Comparison of ENCODE assay signal across 1 cellular context in genomic region chr11:12867531-12867930, GRCh38.
TF ChIP-seq lines count a peak whose summit lies in the region.

No MANE protein-coding gene starts in this region.

TF ChIP-seq in HepG2, 621 proteins besides CTCF, POLR2A, EP300 and RAD21 (continued from another document):
- TF ChIP-seq, protein P1, sequence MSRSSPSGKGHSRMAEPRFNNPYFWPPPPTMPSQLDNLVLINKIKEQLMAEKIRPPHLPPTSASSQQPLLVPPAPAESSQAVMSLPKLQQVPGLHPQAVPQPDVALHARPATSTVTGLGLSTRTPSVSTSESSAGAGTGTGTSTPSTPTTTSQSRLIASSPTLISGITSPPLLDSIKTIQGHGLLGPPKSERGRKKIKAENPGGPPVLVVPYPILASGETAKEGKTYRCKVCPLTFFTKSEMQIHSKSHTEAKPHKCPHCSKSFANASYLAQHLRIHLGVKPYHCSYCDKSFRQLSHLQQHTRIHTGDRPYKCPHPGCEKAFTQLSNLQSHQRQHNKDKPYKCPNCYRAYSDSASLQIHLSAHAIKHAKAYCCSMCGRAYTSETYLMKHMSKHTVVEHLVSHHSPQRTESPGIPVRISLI (CRISPR knock-in tag; IDR thresholded peaks at IDR 0.05; ENCODE audit: borderline replicate concordance), result no peak
- TF ChIP-seq EED (CRISPR knock-in tag; IDR thresholded peaks at IDR 0.05), result no peak
- TF ChIP-seq, protein P2, sequence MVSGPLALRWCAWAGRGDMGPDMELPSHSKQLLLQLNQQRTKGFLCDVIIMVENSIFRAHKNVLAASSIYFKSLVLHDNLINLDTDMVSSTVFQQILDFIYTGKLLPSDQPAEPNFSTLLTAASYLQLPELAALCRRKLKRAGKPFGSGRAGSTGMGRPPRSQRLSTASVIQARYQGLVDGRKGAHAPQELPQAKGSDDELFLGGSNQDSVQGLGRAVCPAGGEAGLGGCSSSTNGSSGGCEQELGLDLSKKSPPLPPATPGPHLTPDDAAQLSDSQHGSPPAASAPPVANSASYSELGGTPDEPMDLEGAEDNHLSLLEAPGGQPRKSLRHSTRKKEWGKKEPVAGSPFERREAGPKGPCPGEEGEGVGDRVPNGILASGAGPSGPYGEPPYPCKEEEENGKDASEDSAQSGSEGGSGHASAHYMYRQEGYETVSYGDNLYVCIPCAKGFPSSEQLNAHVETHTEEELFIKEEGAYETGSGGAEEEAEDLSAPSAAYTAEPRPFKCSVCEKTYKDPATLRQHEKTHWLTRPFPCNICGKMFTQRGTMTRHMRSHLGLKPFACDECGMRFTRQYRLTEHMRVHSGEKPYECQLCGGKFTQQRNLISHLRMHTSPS (CRISPR knock-in tag; IDR thresholded peaks at IDR 0.05; ENCODE audit: low read depth), result no peak
- TF ChIP-seq ZNF766 (CRISPR knock-in tag; IDR thresholded peaks at IDR 0.05; ENCODE audit: borderline replicate concordance), result no peak
- TF ChIP-seq HOXA3 (CRISPR knock-in tag; IDR thresholded peaks at IDR 0.05), result no peak
- TF ChIP-seq ZFP36L2 (CRISPR knock-in tag; IDR thresholded peaks at IDR 0.05), result no peak
- TF ChIP-seq, protein P3, sequence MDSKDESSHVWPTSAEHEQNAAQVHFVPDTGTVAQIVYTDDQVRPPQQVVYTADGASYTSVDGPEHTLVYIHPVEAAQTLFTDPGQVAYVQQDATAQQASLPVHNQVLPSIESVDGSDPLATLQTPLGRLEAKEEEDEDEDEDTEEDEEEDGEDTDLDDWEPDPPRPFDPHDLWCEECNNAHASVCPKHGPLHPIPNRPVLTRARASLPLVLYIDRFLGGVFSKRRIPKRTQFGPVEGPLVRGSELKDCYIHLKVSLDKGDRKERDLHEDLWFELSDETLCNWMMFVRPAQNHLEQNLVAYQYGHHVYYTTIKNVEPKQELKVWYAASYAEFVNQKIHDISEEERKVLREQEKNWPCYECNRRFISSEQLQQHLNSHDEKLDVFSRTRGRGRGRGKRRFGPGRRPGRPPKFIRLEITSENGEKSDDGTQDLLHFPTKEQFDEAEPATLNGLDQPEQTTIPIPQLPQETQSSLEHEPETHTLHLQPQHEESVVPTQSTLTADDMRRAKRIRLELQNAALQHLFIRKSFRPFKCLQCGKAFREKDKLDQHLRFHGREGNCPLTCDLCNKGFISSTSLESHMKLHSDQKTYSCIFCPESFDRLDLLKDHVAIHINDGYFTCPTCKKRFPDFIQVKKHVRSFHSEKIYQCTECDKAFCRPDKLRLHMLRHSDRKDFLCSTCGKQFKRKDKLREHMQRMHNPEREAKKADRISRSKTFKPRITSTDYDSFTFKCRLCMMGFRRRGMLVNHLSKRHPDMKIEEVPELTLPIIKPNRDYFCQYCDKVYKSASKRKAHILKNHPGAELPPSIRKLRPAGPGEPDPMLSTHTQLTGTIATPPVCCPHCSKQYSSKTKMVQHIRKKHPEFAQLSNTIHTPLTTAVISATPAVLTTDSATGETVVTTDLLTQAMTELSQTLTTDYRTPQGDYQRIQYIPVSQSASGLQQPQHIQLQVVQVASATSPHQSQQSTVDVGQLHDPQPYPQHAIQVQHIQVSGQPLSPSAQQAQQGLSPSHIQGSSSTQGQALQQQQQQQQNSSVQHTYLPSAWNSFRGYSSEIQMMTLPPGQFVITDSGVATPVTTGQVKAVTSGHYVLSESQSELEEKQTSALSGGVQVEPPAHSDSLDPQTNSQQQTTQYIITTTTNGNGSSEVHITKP (CRISPR knock-in tag; IDR thresholded peaks at IDR 0.05; ENCODE audit: low read depth), result no peak
- TF ChIP-seq ZNF563 (CRISPR knock-in tag; IDR thresholded peaks at IDR 0.05), result no peak
